Comparison of ENCODE assay signal across 1 cellular context in genomic region chr10:44306762-44307161, GRCh38.
TF ChIP-seq lines count a peak whose summit lies in the region.

No MANE protein-coding gene starts in this region.

TF ChIP-seq in H1, 55 proteins besides CTCF, POLR2A, EP300 and RAD21 (continued from another document):
- TF ChIP-seq MAX (IDR thresholded peaks at IDR 0.05) (no peak), CTBP2 (IDR thresholded peaks at IDR 0.05; ENCODE audit: borderline replicate concordance, insufficient read depth, insufficient read length, low read length) (no peak)
